In the genomic region with DNA sequence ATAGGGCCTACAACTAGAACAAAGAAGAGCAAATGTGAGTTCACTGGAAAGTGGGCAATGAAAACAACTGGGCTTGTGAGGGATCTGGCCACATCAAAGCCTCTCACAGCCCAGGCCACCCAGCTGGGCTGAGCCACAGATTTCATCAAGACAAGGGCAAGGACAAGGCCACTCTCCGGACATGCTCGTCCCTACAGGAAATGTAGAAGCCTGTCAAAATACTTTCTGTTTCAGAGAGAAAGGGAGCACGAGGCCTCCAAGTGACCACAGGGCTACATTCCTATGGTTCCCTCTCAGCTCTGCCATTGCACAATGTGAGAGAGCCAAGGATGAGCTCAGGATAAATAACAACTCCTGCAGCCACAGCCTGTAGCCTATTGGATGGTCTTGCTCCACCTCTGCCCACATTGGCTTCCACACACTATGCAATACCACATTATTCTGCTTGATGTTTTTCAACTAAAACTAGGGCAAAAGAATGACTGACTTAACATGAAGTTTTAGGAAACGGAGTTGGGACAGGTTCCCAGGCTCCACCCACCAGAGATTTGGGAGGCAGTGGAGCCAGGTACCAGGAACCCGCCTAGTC, we compare ENCODE assay signal across 8 cellular contexts. TPM values are rescaled to one million over a fixed set of nuclear protein-coding genes. Genes with fewer than 3 reads are reported as not detected.
DNase-seq lines count a peak whose midpoint lies in the region; ATAC-seq and TF ChIP-seq lines count a peak whose summit lies in the region.

No MANE protein-coding gene starts in this region.

- peaks cover 79% of the 10 kb centered on the region for H3K4me1 ChIP-seq in skeletal muscle satellite cell (ENCODE audit: control insufficient read depth, insufficient read depth, low read length)

- no peak overlapping the region for H3K4me3 Mint-ChIP-seq in activated CD8-positive, alpha-beta memory T cell treated with anti-CD3 and anti-CD28 coated beads, Interleukin-2, amount 10 ng/mL, durations not matched to agents 7 days and 5 days

- CTCF ChIA-PET in activated CD8-positive, alpha-beta memory T cell treated with anti-CD3 and anti-CD28 coated beads, Interleukin-2, amount 10 ng/mL, durations not matched to agents 7 days and 5 days (lab: Charles Lee), result interaction anchor here (1.3 to 19.7 kb wide), 4 partner anchors 15 to 42 kb away, joined by 4 to 251 read pairs (median 80); partner anchors contain the start of gene SH2D7

- H3K27me3 Mint-ChIP-seq in activated CD8-positive, alpha-beta memory T cell treated with anti-CD3 and anti-CD28 coated beads, Interleukin-2, amount 10 ng/mL, durations not matched to agents 7 days and 5 days, result no peaks in the 10 kb centered on the region

- no peak for DNase-seq in activated CD8-positive, alpha-beta memory T cell treated with anti-CD3 and anti-CD28 coated beads, Interleukin-2, amount 10 ng/mL, durations not matched to agents 7 days and 5 days
- no peak for DNase-seq in activated CD8-positive, alpha-beta memory T cell treated with anti-CD3 and anti-CD28 coated beads for 24 hours
- peak; percentile 60 for DNase-seq in left cardiac atrium
- DNase-seq in HuH-7.5 (ENCODE audit: low spot score), result no peak
- DNase-seq in iPS-NIHi11 (ENCODE audit: low spot score), result no peak

- ATAC-seq in activated CD8-positive, alpha-beta memory T cell treated with anti-CD3 and anti-CD28 coated beads, Interleukin-2, amount 10 ng/mL, durations not matched to agents 7 days and 5 days, result peak; percentile 16
- ATAC-seq in left cardiac atrium (peak; percentile 84 to 94), GM18519 (IDR thresholded peaks at IDR 0.05; ENCODE audit: low FRiP score, unreplicated experiment) (no peak)

- no peaks in the 10 kb centered on the region for H3K9me3 Mint-ChIP-seq in activated CD8-positive, alpha-beta memory T cell treated with anti-CD3 and anti-CD28 coated beads, Interleukin-2, amount 10 ng/mL, durations not matched to agents 7 days and 5 days (ENCODE audit: low read depth)

- no peaks in the 10 kb centered on the region for H3K36me3 ChIP-seq in skeletal muscle satellite cell (ENCODE audit: insufficient read depth, low read length)

- H3K27me3 ChIP-seq in skeletal muscle satellite cell (ENCODE audit: control insufficient read depth, insufficient read depth, low read length), result no peaks in the 10 kb centered on the region

- H3K9ac ChIP-seq in skeletal muscle satellite cell (ENCODE audit: low read depth, low read length), result peak overlapping the region; percentile 78

- no peak for TF ChIP-seq CTCF in WI38 (IDR thresholded peaks at IDR 0.05; ENCODE audit: low read depth, low read length)

- H3K4me2 ChIP-seq in skeletal muscle satellite cell (ENCODE audit: low read length), result peak overlapping the region; percentile 74

- H3K27ac Mint-ChIP-seq in activated CD8-positive, alpha-beta memory T cell treated with anti-CD3 and anti-CD28 coated beads, Interleukin-2, amount 10 ng/mL, durations not matched to agents 7 days and 5 days, result no peak overlapping the region

- H3K4me1 Mint-ChIP-seq in activated CD8-positive, alpha-beta memory T cell treated with anti-CD3 and anti-CD28 coated beads, Interleukin-2, amount 10 ng/mL, durations not matched to agents 7 days and 5 days, result peaks cover 18% of the 10 kb centered on the region

- intact Hi-C loops in left cardiac atrium (cut with DNase I), result no loop called here

- no peaks in the 10 kb centered on the region for H3K9me3 ChIP-seq in skeletal muscle satellite cell (replicated peaks; ENCODE audit: low read length)

- peaks cover 6% of the 10 kb centered on the region for H3K36me3 Mint-ChIP-seq in activated CD8-positive, alpha-beta memory T cell treated with anti-CD3 and anti-CD28 coated beads, Interleukin-2, amount 10 ng/mL, durations not matched to agents 7 days and 5 days

- peak overlapping the region; percentile 26; the same call in 1 of the 2 replicates for H3K4me3 ChIP-seq in WI38 (ENCODE audit: low read depth, low read length)
- peak overlapping the region; percentile 52 for H3K4me3 ChIP-seq in skeletal muscle satellite cell (ENCODE audit: low read length)

RNA-seq across cellular contexts. Expression of gene TBC1D2B, which starts 12.1 kb away (rescaled TPM):
- 100 to 1,000 TPM; 118 to 135 TPM for total RNA-seq in activated CD8-positive, alpha-beta memory T cell treated with anti-CD3 and anti-CD28 coated beads, Interleukin-2, amount 10 ng/mL, durations not matched to agents 7 days and 5 days
- total RNA-seq in left cardiac atrium, result 10 to 100 TPM; 20.5 to 23.7 TPM
- 17.3 and 21.0 TPM in 2 replicates for total RNA-seq in skeletal muscle satellite cell (2012; rRNA removed)

RNA-seq across cellular contexts. Expression of gene SH2D7, which starts 27.0 kb away (rescaled TPM):
- under 1 TPM; 0.26 to 0.28 TPM for total RNA-seq in activated CD8-positive, alpha-beta memory T cell treated with anti-CD3 and anti-CD28 coated beads, Interleukin-2, amount 10 ng/mL, durations not matched to agents 7 days and 5 days
- total RNA-seq in left cardiac atrium, result not detected
- total RNA-seq in skeletal muscle satellite cell (2012; rRNA removed), result not detected in 2 replicates

Comparison
In these comparisons a context has a peak if more than half of its experiments do, and no peak if none do; other contexts are left out.
1. RNA of gene TBC1D2B, which starts 12.1 kb away (total RNA-seq): 118 to 135 TPM in activated CD8-positive, alpha-beta memory T cell treated with anti-CD3 and anti-CD28 coated beads, Interleukin-2, amount 10 ng/mL, durations not matched to agents 7 days and 5 days; 20.5 to 23.7 TPM in left cardiac atrium; every median in the first group is over 4 times any median in the second.